8 cellular contexts compared by ENCODE assay signal in the genomic region with DNA sequence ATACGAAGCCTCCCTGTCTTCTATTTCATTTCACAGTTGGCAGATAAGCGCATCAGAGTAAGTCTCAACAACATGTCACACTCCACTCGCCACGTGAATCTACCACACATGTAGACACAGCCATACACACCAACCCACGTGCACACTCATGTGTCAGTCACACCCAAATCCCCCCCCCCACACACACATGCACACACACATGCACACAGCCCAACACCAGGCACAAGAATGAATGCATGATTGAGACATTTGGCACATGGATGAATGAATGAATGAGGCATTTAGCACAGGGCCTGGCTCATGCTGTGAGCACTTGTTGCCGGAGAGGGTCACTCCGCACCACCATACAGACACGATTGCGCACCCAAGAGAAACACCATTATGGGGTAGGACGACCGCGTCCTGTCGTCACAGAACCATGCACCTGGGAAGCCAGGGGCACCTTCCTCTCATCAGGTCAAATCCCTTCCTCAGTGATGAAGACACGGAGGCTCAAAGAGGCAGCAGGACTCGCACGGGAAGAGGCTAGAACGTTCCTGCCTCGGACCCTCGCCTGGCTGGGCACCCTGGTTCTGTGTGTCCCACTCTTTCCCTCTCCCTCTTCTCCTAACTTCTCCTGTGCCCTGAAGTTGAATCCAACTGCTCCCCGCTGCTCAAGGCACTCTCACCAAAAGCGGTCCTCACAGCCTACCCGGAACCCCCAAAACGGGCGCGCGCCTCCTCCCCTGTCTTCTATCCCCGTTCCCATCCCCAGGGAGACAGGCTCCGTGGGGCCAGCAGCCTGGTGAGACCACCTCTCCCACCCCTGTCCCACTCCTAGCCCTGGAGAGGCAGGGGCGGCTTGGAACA. TPM values are rescaled to one million over a fixed set of nuclear protein-coding genes. Genes with fewer than 3 reads are reported as not detected.
A peak's percentile ranks its signal among the peaks of the same experiment; 100 is the strongest.
DNase-seq lines count a peak whose midpoint lies in the region; ATAC-seq, FAIRE-seq and TF ChIP-seq lines count a peak whose summit lies in the region.

No MANE protein-coding gene starts in this region.

- TF ChIP-seq CTCF in H1 (IDR thresholded peaks at IDR 0.05; ENCODE audit: control extremely low read depth in 1 of 3, insufficient read depth in 1 of 3, low read depth in 1 of 3, low read length in 3 of 3) (no peak), neural crest cell (conservative IDR thresholded peaks at IDR 0.05) (no peak)

- peak overlapping the region; percentile 17 for H2AK5ac ChIP-seq in H1 (ENCODE audit: low read depth, low read length)

- TF ChIP-seq POLR2A in H1 (IDR thresholded peaks at IDR 0.05; ENCODE audit: control extremely low read depth in 1 of 2, low read depth in 2 of 2, low read length in 2 of 2), result no peak

- H3K18ac ChIP-seq in H1 (ENCODE audit: extremely low read depth, low read length), result peak overlapping the region; percentile 87

- H4K20me1 ChIP-seq in BLaER1, result peaks cover 60% of the 10 kb centered on the region
- H4K20me1 ChIP-seq in H1 (replicated peaks in 1 of 2; ENCODE audit: control insufficient read depth in 1 of 2, insufficient read depth in 2 of 2, low read length in 2 of 2), result peaks cover 5 to 12% of the 10 kb centered on the region in 2 experiments

- peaks cover 51% of the 10 kb centered on the region for H3K4me1 Mint-ChIP-seq in neural crest cell

- 5% methylated on average over 29 of the region's 29 CpGs; no CpG with 5 or more reads in 1 of the 2 experiments for whole genome bisulfite sequencing in H1 (ENCODE audit: extremely low coverage in 1 of 2, insufficient coverage in 1 of 2, insufficient read length in 1 of 2, insufficient replicate concordance in 2 of 2, low coverage in 1 of 2, low lambda C conversion rate in 2 of 2, missing lambda C conversion rate in 1 of 2), 2 experiments

- H3K4me2 ChIP-seq in BLaER1 (peak overlapping the region; percentile 82; the same call in 1 of the 2 replicates), H1 (ENCODE audit: insufficient read depth in 1 of 2, low read depth in 2 of 2, low read length in 2 of 2) (peak overlapping the region; percentile 92 to 96)

- peaks cover 24% of the 10 kb centered on the region for H3K27me3 Mint-ChIP-seq in neural crest cell (ENCODE audit: low read depth)

- H3K36me3 ChIP-seq in BLaER1 (no peaks in the 10 kb centered on the region), HUES48 (ENCODE audit: control insufficient read depth, insufficient read depth, low read length) (peaks cover 6% of the 10 kb centered on the region; the same call in 1 of the 2 replicates), H1 (ENCODE audit: control insufficient read depth in 2 of 4, insufficient read depth in 4 of 4, low read length in 3 of 4) (peaks cover 0 to 3% (median 0%) of the 10 kb centered on the region in 4 experiments; a peak in 1 of 8 replicates)

- H3K9me3 ChIP-seq in BLaER1 (no peaks in the 10 kb centered on the region), HUES48 (ENCODE audit: control insufficient read depth, insufficient read depth, low read length) (no peaks in the 10 kb centered on the region), H1 (ENCODE audit: insufficient read depth in 2 of 2, low read depth in 1 of 2, low read length in 1 of 2) (no peaks in the 10 kb centered on the region)

- H3K79me1 ChIP-seq in H1 (ENCODE audit: low read depth, low read length), result no peaks in the 10 kb centered on the region

- TF ChIP-seq RAD21 in H1 (IDR thresholded peaks at IDR 0.05 in 1 of 2, conservative IDR thresholded peaks at IDR 0.05 in 1 of 2; ENCODE audit: low read depth in 2 of 2, low read length in 2 of 2), result no peak

- no peak overlapping the region for H4K5ac ChIP-seq in H1 (ENCODE audit: insufficient read length, low read depth, low read length)

- H3K4me1 ChIP-seq in BLaER1 (peaks cover 51% of the 10 kb centered on the region), HUES48 (ENCODE audit: control insufficient read depth, insufficient read depth, low read length) (peaks cover 26% of the 10 kb centered on the region), H1 (replicated peaks in 1 of 4; ENCODE audit: control insufficient read depth in 3 of 4, insufficient read depth in 4 of 4, low read length in 3 of 4) (peaks cover 6 to 33% (median 19%) of the 10 kb centered on the region in 4 experiments)

- peak overlapping the region; percentile 98 for H2BK15ac ChIP-seq in H1 (ENCODE audit: low read length)

- ATAC-seq in GM21576 (IDR thresholded peaks at IDR 0.05; ENCODE audit: unreplicated experiment), result no peak
- no peak for ATAC-seq in HG02678 (IDR thresholded peaks at IDR 0.05; ENCODE audit: unreplicated experiment)

- H3K4me3 ChIP-seq in BLaER1, result peak overlapping the region; percentile 57; the same call in 1 of the 2 replicates
- peak overlapping the region; percentile 65 for H3K4me3 ChIP-seq in HUES48 (ENCODE audit: low read depth, low read length)
- peak overlapping the region; percentile 41 to 75 (median 58) for H3K4me3 ChIP-seq in H1 (ENCODE audit: extremely low read depth in 1 of 4, insufficient read depth in 2 of 4, low read depth in 3 of 4, low read length in 4 of 4)

- H3K27ac ChIP-seq in BLaER1, result no peak overlapping the region
- H3K27ac ChIP-seq in HUES48 (ENCODE audit: low read depth, low read length), result no peak overlapping the region
- H3K27ac ChIP-seq in H1 (ENCODE audit: low read depth, low read length), result no peak overlapping the region

- no peak for FAIRE-seq in H1 (lab: Jason Lieb, UNC)

- no peak overlapping the region for H3K14ac ChIP-seq in H1 (ENCODE audit: insufficient read length)

- no peak overlapping the region for H2AFZ ChIP-seq in H1 (ENCODE audit: low read length)

- no peak overlapping the region for H3K56ac ChIP-seq in H1 (replicated peaks; ENCODE audit: insufficient read length, low read depth, low read length)

- H3K4ac ChIP-seq in H1 (replicated peaks; ENCODE audit: insufficient read length, low read depth, low read length), result no peak overlapping the region

- H3K36me3 Mint-ChIP-seq in neural crest cell (ENCODE audit: low read depth), result peaks cover 8% of the 10 kb centered on the region

- TF ChIP-seq EP300 in H1 (IDR thresholded peaks at IDR 0.05; ENCODE audit: borderline replicate concordance in 1 of 2, low read depth in 2 of 2, low read length in 2 of 2), result no peak

- H2BK120ac ChIP-seq in H1 (replicated peaks; ENCODE audit: low read depth, low read length), result no peak overlapping the region

- H3K79me2 ChIP-seq in H1 (ENCODE audit: control insufficient read depth in 1 of 2, insufficient read depth in 2 of 2, low read length in 2 of 2), result no peaks in the 10 kb centered on the region

- 0 out of 2 replicates have a peak overlapping the region, but pooled peaks have one; percentile 39 for H4K8ac ChIP-seq in H1 (ENCODE audit: extremely low read depth, insufficient read depth, low read length)

- no peak overlapping the region for H3K23ac ChIP-seq in H1 (ENCODE audit: insufficient read length)

- peak overlapping the region; percentile 90 for H3K4me3 Mint-ChIP-seq in neural crest cell

- H3K27me3 ChIP-seq in BLaER1, result peaks cover 94% of the 10 kb centered on the region
- peaks cover 70% of the 10 kb centered on the region for H3K27me3 ChIP-seq in HUES48 (ENCODE audit: control insufficient read depth, insufficient read depth, low read length)
- peaks cover 31 to 70% (median 67%) of the 10 kb centered on the region in 4 experiments for H3K27me3 ChIP-seq in H1 (replicated peaks in 1 of 4; ENCODE audit: control insufficient read depth in 3 of 4, extremely low read depth in 1 of 4, insufficient read depth in 3 of 4, low read length in 3 of 4)

- H3K9ac ChIP-seq in BLaER1, result no peak overlapping the region
- no peak overlapping the region for H3K9ac ChIP-seq in HUES48 (ENCODE audit: low read depth, low read length)
- peak overlapping the region in 1 of 4 experiments; percentile 4; a peak in 2 of 7 replicates for H3K9ac ChIP-seq in H1 (replicated peaks in 1 of 4; ENCODE audit: extremely low read depth in 1 of 4, low read depth in 3 of 4, low read length in 3 of 4)

- H4K91ac ChIP-seq in H1 (replicated peaks; ENCODE audit: insufficient read length, low read length), result no peak overlapping the region

- DNase-seq in H1 (ENCODE audit: low read depth in 1 of 2, low spot score in 2 of 2) (peak in 1 of 2 experiments; percentile 69), neural crest cell (ENCODE audit: low read depth, low spot score) (no peak), DMS 273 (lab: John Stamatoyannopoulos, UW; ENCODE audit: unreplicated experiment) (no peak), COLO829 (ENCODE audit: low spot score) (no peak)

- peak overlapping the region; percentile 46 for H3K27ac Mint-ChIP-seq in neural crest cell (ENCODE audit: unreplicated experiment)

- POLR2A ChIA-PET in H1 (lab: Charles Lee; ENCODE audit: partially characterized antibody), result interaction anchor here (0.5 to 1.7 kb wide), 10 partner anchors 10 to 1456 kb away, joined by 3 to 7 read pairs (median 4); partner anchors contain the start of gene DHX34

- H2BK5ac ChIP-seq in H1 (ENCODE audit: low read depth, low read length), result no peak overlapping the region; the same call in 1 of the 2 replicates

- peak overlapping the region; percentile 93; the same call in 1 of the 2 replicates for H2BK12ac ChIP-seq in H1 (ENCODE audit: low read depth, low read length)

- CTCF ChIA-PET in H1 (lab: Charles Lee; ENCODE audit: partially characterized antibody), result interaction anchor here (1.0 to 5.2 kb wide), 6 partner anchors 10 to 289 kb away, joined by 3 to 32 read pairs (median 3); no protein-coding TSS in a partner anchor

- peak overlapping the region; percentile 88 for H2BK20ac ChIP-seq in H1 (ENCODE audit: low read length)

- peaks cover 36% of the 10 kb centered on the region for H3K23me2 ChIP-seq in H1 (ENCODE audit: low read depth, low read length)

- H3K9me3 Mint-ChIP-seq in neural crest cell, result no peaks in the 10 kb centered on the region

RNA-seq across cellular contexts. Expression of gene MEIS3, which starts 1.4 kb away (rescaled TPM):
- total RNA-seq in H1 (2021; fragmentation: NEBNext Ultra II Directional; extraction: Animal tissue kit (Norgen Biotek cat#: 25700)), result 27.4 and 28.2 TPM in 2 replicates
- polyA plus RNA-seq in H1 (2011; rRNA removed), result 24.5 and 34.0 TPM in 2 replicates
- 25.2 TPM for polyA plus RNA-seq in H1 (2011; cell fraction: cytosol; rRNA removed)
- 40.6 TPM for polyA plus RNA-seq in H1 (2011; cell fraction: nucleus; rRNA removed)
- polyA plus RNA-seq in H1 (2012, experiment 1 of 2), result 21.5 to 39.7 TPM (median 35.7 TPM) in 4 replicates
- polyA plus RNA-seq in H1 (2012, experiment 2 of 2), result 30.6 TPM
- polyA plus RNA-seq in H1 (2013, experiment 1 of 2), result 36.7 TPM
- 36.5 TPM for polyA plus RNA-seq in H1 (2013, experiment 2 of 2)
- polyA minus RNA-seq in H1 (2011; rRNA and poly(A)+ RNA removed), result 11.1 TPM in 2 replicates
- 12.3 TPM for polyA minus RNA-seq in H1 (2011; cell fraction: cytosol; rRNA and poly(A)+ RNA removed)
- polyA minus RNA-seq in H1 (2011; cell fraction: nucleus; rRNA and poly(A)+ RNA removed), result 11.0 TPM
- 99.9 and 109 TPM in 2 replicates for total RNA-seq in neural crest cell

RNA-seq across cellular contexts. Expression of gene SLC8A2, which starts 53.7 kb away (rescaled TPM):
- 7.3 and 8.3 TPM in 2 replicates for total RNA-seq in H1 (2021; fragmentation: NEBNext Ultra II Directional; extraction: Animal tissue kit (Norgen Biotek cat#: 25700))
- polyA plus RNA-seq in H1 (2011; rRNA removed), result 12.4 and 15.7 TPM in 2 replicates
- polyA plus RNA-seq in H1 (2011; cell fraction: cytosol; rRNA removed), result 9.3 TPM
- polyA plus RNA-seq in H1 (2011; cell fraction: nucleus; rRNA removed), result 16.6 TPM
- polyA plus RNA-seq in H1 (2012, experiment 1 of 2), result 7.1 to 14.9 TPM (median 11.4 TPM) in 4 replicates
- polyA plus RNA-seq in H1 (2012, experiment 2 of 2), result 6.9 TPM
- polyA plus RNA-seq in H1 (2013, experiment 1 of 2), result 6.6 TPM
- polyA plus RNA-seq in H1 (2013, experiment 2 of 2), result 6.1 TPM
- 27.9 and 30.5 TPM in 2 replicates for polyA minus RNA-seq in H1 (2011; rRNA and poly(A)+ RNA removed)
- polyA minus RNA-seq in H1 (2011; cell fraction: cytosol; rRNA and poly(A)+ RNA removed), result 12.6 TPM
- polyA minus RNA-seq in H1 (2011; cell fraction: nucleus; rRNA and poly(A)+ RNA removed), result 9.7 TPM
- total RNA-seq in neural crest cell, result 0.61 and 0.70 TPM in 2 replicates
